ENCODE assay signal across 19 cellular contexts in genomic region chr11:14114786-14115185, GRCh38.
"Had no signal": no experiment of that assay in that cellular context is flagged by ENCODE, and none has a peak within 500 bp of the region (broad histone marks: within the 10 kb centered on the region; RNA-seq: fewer than 3 reads in every experiment).

No MANE protein-coding gene starts in this region.

- H3K27ac Mint-ChIP-seq: memory B cell; natural killer cell; neural progenitor cell; progenitor cell of endocrine pancreas; stimulated activated effector memory CD8-positive, alpha-beta T cell treated with anti-CD3 and anti-CD28 coated beads, Interleukin-12 subunit alpha, Interleukin-12 subunit beta, amount 100 ng/mL, for 72 hours had no signal

- H3K4me1 ChIP-seq: neural progenitor cell, parathyroid adenoma, testis, tibial artery, upper lobe of left lung had no signal

- H3K27me3 ChIP-seq: hepatocyte, neural progenitor cell, sigmoid colon, stomach, testis, tibial artery, upper lobe of left lung had no signal

- H3K36me3 ChIP-seq: neural progenitor cell, sigmoid colon, stomach, tibial artery, upper lobe of left lung had no signal

- DNase-seq: left colon; natural killer cell; sigmoid colon; stimulated activated CD4-positive, alpha-beta T cell treated with anti-CD3 and anti-CD28 coated beads, Interleukin-2, amount 100 ng/mL, for 24 hours; stimulated activated CD4-positive, alpha-beta T cell treated with anti-CD3 and anti-CD28 coated beads, Interleukin-4, amount 100 ng/mL, for 24 hours; stimulated activated naive CD4-positive, alpha-beta T cell treated with Interleukin-2 at 50 U/mL for 16 hours; stomach; substantia nigra; testis; tibial artery; upper lobe of left lung had no signal

- H3K4me3 ChIP-seq: coronary artery, hepatocyte, lung, neural progenitor cell, sigmoid colon, stomach, testis, tibial artery, upper lobe of left lung had no signal

- H3K4me3 Mint-ChIP-seq: memory B cell; natural killer cell; neural progenitor cell; stimulated activated effector memory CD8-positive, alpha-beta T cell treated with anti-CD3 and anti-CD28 coated beads, Interleukin-12 subunit alpha, Interleukin-12 subunit beta, amount 100 ng/mL, for 72 hours had no signal

- H3K27me3 Mint-ChIP-seq: progenitor cell of endocrine pancreas had no signal

- H3K36me3 Mint-ChIP-seq: memory B cell; natural killer cell; neural progenitor cell; stimulated activated effector memory CD8-positive, alpha-beta T cell treated with anti-CD3 and anti-CD28 coated beads, Interleukin-12 subunit alpha, Interleukin-12 subunit beta, amount 100 ng/mL, for 72 hours had no signal

- ATAC-seq: natural killer cell; stimulated activated effector memory CD8-positive, alpha-beta T cell treated with anti-CD3 and anti-CD28 coated beads, Interleukin-12 subunit alpha, Interleukin-12 subunit beta, amount 100 ng/mL, for 72 hours had no signal

- H3K9me3 Mint-ChIP-seq: memory B cell; neural progenitor cell; stimulated activated effector memory CD8-positive, alpha-beta T cell treated with anti-CD3 and anti-CD28 coated beads, Interleukin-12 subunit alpha, Interleukin-12 subunit beta, amount 100 ng/mL, for 72 hours had no signal

- H3K27ac ChIP-seq: coronary artery, hepatocyte, neural progenitor cell, parathyroid adenoma, sigmoid colon, testis, tibial artery, upper lobe of left lung had no signal

- H3K4me1 Mint-ChIP-seq: memory B cell, natural killer cell had no signal

- H3K9me3 ChIP-seq: sigmoid colon, stomach, testis, tibial artery, upper lobe of left lung had no signal
